ENCODE assay signal across 10 cellular contexts in the genomic region with DNA sequence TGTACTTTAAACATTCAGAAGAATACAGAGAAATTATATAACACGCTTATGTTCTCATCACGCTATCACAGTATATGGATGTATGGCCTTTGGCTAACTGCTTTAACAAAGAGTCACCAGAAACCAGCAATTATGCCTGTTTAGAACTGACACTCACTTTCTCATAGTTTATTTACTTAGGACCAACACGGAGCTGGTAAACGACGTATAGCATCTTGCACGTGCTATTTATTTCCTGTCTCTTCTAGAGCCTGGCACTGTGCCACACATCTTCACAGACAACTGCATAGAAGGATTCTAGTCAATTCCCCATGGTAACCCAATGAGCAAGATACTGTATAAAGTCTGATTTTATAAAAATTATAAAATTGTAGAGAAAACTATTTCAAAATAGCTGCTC. TPM values are rescaled to one million over a fixed set of nuclear protein-coding genes. Genes with fewer than 3 reads are reported as not detected.
DNase-seq lines count a peak whose midpoint lies in the region; ATAC-seq and FAIRE-seq lines count a peak whose summit lies in the region.
"Had no signal": no experiment of that assay in that cellular context is flagged by ENCODE, and none has a peak within 500 bp of the region (broad histone marks: within the 10 kb centered on the region; RNA-seq: fewer than 3 reads in every experiment).

No MANE protein-coding gene starts in this region.

- H3K36me3 ChIP-seq in small intestine (ENCODE audit: control insufficient read depth in 2 of 2, insufficient read depth in 2 of 2, low read length in 2 of 2): peaks cover 0 to 4% of the 10 kb centered on the region in 2 donors

- H3K4me1 Mint-ChIP-seq in activated naive CD8-positive, alpha-beta T cell treated with anti-CD3 and anti-CD28 coated beads, Interleukin-2, amount 10 ng/mL, durations not matched to agents 7 days and 5 days: peaks cover 60% of the 10 kb centered on the region

- H3K27ac Mint-ChIP-seq in activated naive CD8-positive, alpha-beta T cell treated with anti-CD3 and anti-CD28 coated beads, Interleukin-2, amount 10 ng/mL, durations not matched to agents 7 days and 5 days: peak overlapping the region; percentile 42

- DNase-seq in NCI-H2171 treated with DMSO at 0.1 percent for 48 hours (lab: John Stamatoyannopoulos, UW) (peak; percentile 53), small intestine (no peak), SHP77 treated with DMSO at 0.1 percent for 48 hours (lab: John Stamatoyannopoulos, UW) (no peak)
- no peak for DNase-seq in activated naive CD8-positive, alpha-beta T cell treated with anti-CD3 and anti-CD28 coated beads, Interleukin-2, amount 10 ng/mL, durations not matched to agents 7 days and 5 days

- no peaks in the 10 kb centered on the region for H3K9me3 ChIP-seq in small intestine (ENCODE audit: control insufficient read depth, low read depth)

- H3K27me3 Mint-ChIP-seq in activated naive CD8-positive, alpha-beta T cell treated with anti-CD3 and anti-CD28 coated beads, Interleukin-2, amount 10 ng/mL, durations not matched to agents 7 days and 5 days: no peaks in the 10 kb centered on the region

- H3K4me3 Mint-ChIP-seq in activated naive CD8-positive, alpha-beta T cell treated with anti-CD3 and anti-CD28 coated beads, Interleukin-2, amount 10 ng/mL, durations not matched to agents 7 days and 5 days: peak overlapping the region; percentile 40

- peaks cover 28% of the 10 kb centered on the region for H3K36me3 Mint-ChIP-seq in activated naive CD8-positive, alpha-beta T cell treated with anti-CD3 and anti-CD28 coated beads, Interleukin-2, amount 10 ng/mL, durations not matched to agents 7 days and 5 days

- ATAC-seq in GM21381 (IDR thresholded peaks at IDR 0.05; ENCODE audit: unreplicated experiment): peak; percentile 30
- no peak for ATAC-seq in activated naive CD8-positive, alpha-beta T cell treated with anti-CD3 and anti-CD28 coated beads, Interleukin-2, amount 10 ng/mL, durations not matched to agents 7 days and 5 days (ENCODE audit: low read depth)
- ATAC-seq in esophagus mucosa: no peak
- ATAC-seq in GM18519 (IDR thresholded peaks at IDR 0.05; ENCODE audit: low FRiP score, unreplicated experiment): no peak
- ATAC-seq in HG02970 (IDR thresholded peaks at IDR 0.05; ENCODE audit: low FRiP score, unreplicated experiment): no peak

- POLR2A ChIA-PET in activated naive CD8-positive, alpha-beta T cell treated with anti-CD3 and anti-CD28 coated beads, Interleukin-2, amount 10 ng/mL, durations not matched to agents 7 days and 5 days (lab: Charles Lee): interaction anchor here (2.4 to 3.7 kb wide), 4 partner anchors 15 to 70 kb away, joined by 13 to 50 read pairs (median 16); no protein-coding TSS in a partner anchor

- H3K27me3 ChIP-seq in small intestine (ENCODE audit: control insufficient read depth in 2 of 2, insufficient read depth in 2 of 2, low read length in 2 of 2): no peaks in the 10 kb centered on the region
- H3K27me3 ChIP-seq: cardiac muscle cell had no signal

- H3K4me3 ChIP-seq in small intestine (ENCODE audit: low read depth in 1 of 2, low read length in 2 of 2): no peak overlapping the region
- H3K4me3 ChIP-seq: cardiac muscle cell had no signal

- peak overlapping the region; percentile 39 to 81 for H3K27ac ChIP-seq in small intestine (ENCODE audit: low read depth in 1 of 2, low read length in 1 of 2)

- H3K9me3 Mint-ChIP-seq in activated naive CD8-positive, alpha-beta T cell treated with anti-CD3 and anti-CD28 coated beads, Interleukin-2, amount 10 ng/mL, durations not matched to agents 7 days and 5 days: no peaks in the 10 kb centered on the region

- H3K4me1 ChIP-seq in small intestine (ENCODE audit: control insufficient read depth in 2 of 2, insufficient read depth in 1 of 2, low read depth in 1 of 2, low read length in 1 of 2): peaks cover 15 to 24% of the 10 kb centered on the region in 2 donors

- WGBS in small intestine, 3 donors: 49 to 71% (median 61%) methylated on average over 6 of the region's 6 CpGs

- no peak for FAIRE-seq in small intestine (lab: Jason Lieb, UNC)

RNA-seq across cellular contexts. Expression of gene TBC1D2B, which starts 43.6 kb away (rescaled TPM):
- total RNA-seq in activated naive CD8-positive, alpha-beta T cell treated with anti-CD3 and anti-CD28 coated beads, Interleukin-2, amount 10 ng/mL, durations not matched to agents 7 days and 5 days: 100 to 1,000 TPM; 123 to 125 TPM
- 10 to 100 TPM in 1 of 3 donors, 1 to 10 TPM in 2; 7.6 to 16.0 (median 7.8) TPM for polyA plus RNA-seq in small intestine
- 18.6 TPM for total RNA-seq in esophagus mucosa

RNA-seq across cellular contexts. Expression of gene SH2D7, which starts 58.5 kb away (rescaled TPM):
- total RNA-seq in activated naive CD8-positive, alpha-beta T cell treated with anti-CD3 and anti-CD28 coated beads, Interleukin-2, amount 10 ng/mL, durations not matched to agents 7 days and 5 days: under 1 TPM in 1 of 2 experiments, not detected in 1; 0.11 TPM
- 1 to 10 TPM; 1.7 to 3.8 (median 2.9) TPM for polyA plus RNA-seq in small intestine
- not detected for total RNA-seq in esophagus mucosa
- total RNA-seq: cardiac muscle cell, Right ventricle myocardium superior had no signal
